In the genomic region with DNA sequence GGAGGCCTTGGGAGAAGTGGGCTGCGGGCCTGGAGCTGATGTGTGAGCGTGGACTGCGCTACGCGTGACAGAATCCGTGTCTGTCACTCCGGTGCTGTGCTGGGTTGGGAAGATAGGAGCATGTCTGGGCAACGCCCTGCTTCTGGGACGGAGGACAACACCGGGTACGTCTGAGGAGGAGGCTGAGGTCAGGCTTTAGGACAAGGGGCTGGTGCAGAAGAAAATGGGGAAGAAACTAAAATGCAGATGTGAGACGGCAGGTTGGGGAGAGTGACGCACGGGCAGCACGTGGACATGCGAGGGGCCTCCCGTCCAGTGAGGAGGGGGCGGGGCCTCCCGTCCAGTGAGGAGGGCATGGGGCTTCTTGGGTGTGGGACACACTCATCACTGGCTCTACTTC, we compare ENCODE assay signal across 15 cellular contexts.
"Had no signal": no experiment of that assay in that cellular context is flagged by ENCODE, and none has a peak within 500 bp of the region (broad histone marks: within the 10 kb centered on the region; RNA-seq: fewer than 3 reads in every experiment).

No MANE protein-coding gene starts in this region.

- ATAC-seq: activated T-cell treated with anti-CD3 and anti-CD28 coated beads, Interleukin-2, amount 50 U/mL, for 72 hours had no signal

- H3K9me3 Mint-ChIP-seq: activated CD4-positive, alpha-beta memory T cell treated with anti-CD3 and anti-CD28 coated beads for 36 hours; endodermal cell; type B pancreatic cell had no signal

- H3K27me3 Mint-ChIP-seq: activated CD4-positive, alpha-beta memory T cell treated with anti-CD3 and anti-CD28 coated beads for 36 hours; activated naive CD8-positive, alpha-beta T cell; stimulated activated naive B cell treated with anti-CD40 and anti-IgM and Interleukin-4, amounts not matched to agents 10 μg/mL and 1 μg/mL and 100 μg/mL, for 72 hours; type B pancreatic cell had no signal

- H3K4me1 ChIP-seq: SJCRH30 had no signal

- H3K4me3 ChIP-seq: SJCRH30 had no signal

- H3K27ac ChIP-seq: SJCRH30 had no signal

- H3K9me3 ChIP-seq: SJCRH30 had no signal

- H3K36me3 ChIP-seq: SJCRH30 had no signal

- DNase-seq: activated CD4-positive, alpha-beta memory T cell treated with anti-CD3 and anti-CD28 coated beads for 36 hours; activated CD4-positive, CD25-positive, alpha-beta regulatory T cell treated with anti-CD3 and anti-CD28 coated beads, Interleukin-2, amount 50 U/mL, for 72 hours; activated T-cell treated with anti-CD3 and anti-CD28 coated beads, Interleukin-2, amount 50 U/mL, for 72 hours; dermis blood vessel endothelial cell; endodermal cell; hypothalamus; mesenchymal stem cell; SJCRH30; stimulated activated CD4-positive, alpha-beta T cell treated with anti-CD3 and anti-CD28 coated beads, Interleukin-1b, Interleukin-23, amount 100 ng/mL, for 48 hours; stimulated activated naive B cell treated with anti-CD40 and anti-IgM and Interleukin-4, amounts not matched to agents 10 μg/mL and 1 μg/mL and 100 μg/mL, for 72 hours; substantia nigra had no signal

- H3K36me3 Mint-ChIP-seq: activated CD4-positive, alpha-beta memory T cell treated with anti-CD3 and anti-CD28 coated beads for 36 hours had no signal

- H3K4me1 Mint-ChIP-seq: endodermal cell had no signal

- H3K27me3 ChIP-seq: SJCRH30 had no signal

- H3K27ac Mint-ChIP-seq: activated CD4-positive, alpha-beta memory T cell treated with anti-CD3 and anti-CD28 coated beads for 36 hours; activated T-cell treated with anti-CD3 and anti-CD28 coated beads, Interleukin-2, amount 50 U/mL, for 72 hours; endodermal cell; progenitor cell of endocrine pancreas; type B pancreatic cell had no signal

- H3K4me3 Mint-ChIP-seq: activated CD4-positive, alpha-beta memory T cell treated with anti-CD3 and anti-CD28 coated beads for 36 hours; activated naive CD8-positive, alpha-beta T cell; activated T-cell treated with anti-CD3 and anti-CD28 coated beads, Interleukin-2, amount 50 U/mL, for 72 hours; brain; endodermal cell; stimulated activated naive B cell treated with anti-CD40 and anti-IgM and Interleukin-4, amounts not matched to agents 10 μg/mL and 1 μg/mL and 100 μg/mL, for 72 hours; type B pancreatic cell had no signal
